In genomic region chr12:31259136-31259881, GRCh38 we compare ENCODE assay signal across 19 cellular contexts.
DNase-seq lines count a peak whose midpoint lies in the region; ATAC-seq, FAIRE-seq and TF ChIP-seq lines count a peak whose summit lies in the region.
"Had no signal": no experiment of that assay in that cellular context is flagged by ENCODE, and none has a peak within 500 bp of the region (broad histone marks: within the 10 kb centered on the region; RNA-seq: fewer than 3 reads in every experiment).

No MANE protein-coding gene starts in this region.

- H3K9ac ChIP-seq in GM12878 (ENCODE audit: control insufficient read depth, insufficient read depth, low read length) (no peak overlapping the region), endodermal cell (ENCODE audit: extremely low read depth, low read length, poor library complexity, severe bottlenecking) (no peak overlapping the region), trophoblast cell (ENCODE audit: low read length) (no peak overlapping the region), mesendoderm (ENCODE audit: low read length) (no peak overlapping the region)

- no peak overlapping the region for H2AFZ ChIP-seq in GM12878 (ENCODE audit: control insufficient read depth, low read depth, low read length)
- H2AFZ ChIP-seq in trophoblast cell (ENCODE audit: insufficient read depth, low read length, poor library complexity), result no peak overlapping the region

- no peaks in the 10 kb centered on the region for H3K9me3 Mint-ChIP-seq in endodermal cell
- H3K9me3 Mint-ChIP-seq: CD4-positive, alpha-beta T cell; HFFc6; IgD-negative memory B cell had no signal

- no peak overlapping the region for H2AK5ac ChIP-seq in trophoblast cell (ENCODE audit: low read length)
- no peak overlapping the region for H2AK5ac ChIP-seq in mesendoderm (ENCODE audit: low read length)

- FAIRE-seq in HTR-8/SVneo (lab: Jason Lieb, UNC) (peak; percentile 52), GM12878 (lab: Jason Lieb, UNC) (peak; percentile 7)
- FAIRE-seq: A204.1, GM12891, GM19239, H1 had no signal

- no peak overlapping the region for H3K4me3 Mint-ChIP-seq in endodermal cell
- H3K4me3 Mint-ChIP-seq: B cell; CD4-positive, alpha-beta T cell; HFFc6; IgD-negative memory B cell had no signal

- no peaks in the 10 kb centered on the region for H3K27me3 Mint-ChIP-seq in endodermal cell (ENCODE audit: insufficient read depth)
- H3K27me3 Mint-ChIP-seq: B cell; CD4-positive, alpha-beta T cell; IgD-negative memory B cell had no signal

- no peak overlapping the region for H4K91ac ChIP-seq in trophoblast cell (ENCODE audit: low read depth, low read length)

- H3K27me3 ChIP-seq in GM12878 (replicated peaks in 1 of 2; ENCODE audit: control insufficient read depth in 2 of 2, insufficient read depth in 2 of 2, low read length in 1 of 2) (no peaks in the 10 kb centered on the region), endodermal cell (ENCODE audit: control insufficient read depth, insufficient read depth, low read length, poor library complexity, severe bottlenecking) (no peaks in the 10 kb centered on the region), trophoblast cell (ENCODE audit: insufficient read depth, low read length) (no peaks in the 10 kb centered on the region), mesendoderm (ENCODE audit: insufficient read depth, low read length, poor library complexity) (no peaks in the 10 kb centered on the region)

- H3K4ac ChIP-seq in trophoblast cell (ENCODE audit: low read depth, low read length) (no peak overlapping the region), mesendoderm (ENCODE audit: low read depth, low read length) (no peak overlapping the region)

- SMC1A ChIA-PET in GM12878 (lab: Charles Lee; ENCODE audit: uncharacterized antibody, unreplicated experiment), result interaction anchor here (1.4 kb wide), 1 partner anchor 13 kb away, joined by 6 read pairs; no protein-coding TSS in a partner anchor

- H3K18ac ChIP-seq in trophoblast cell (ENCODE audit: low read length) (no peak overlapping the region), mesendoderm (ENCODE audit: low read length) (no peak overlapping the region)

- H4K5ac ChIP-seq in mesendoderm (ENCODE audit: low read length), result no peak overlapping the region

- H3K27ac Mint-ChIP-seq in endodermal cell, result no peak overlapping the region
- H3K27ac Mint-ChIP-seq: B cell; CD4-positive, alpha-beta T cell; HFFc6; IgD-negative memory B cell had no signal

- no peak for TF ChIP-seq RAD21 in GM12878 (IDR thresholded peaks at IDR 0.05; ENCODE audit: insufficient read depth, low read depth, low read length)

- POLR2A ChIA-PET in GM12878 (lab: Charles Lee), result no interaction called here

- no peak overlapping the region for H3K23ac ChIP-seq in trophoblast cell (ENCODE audit: low read length)
- H3K23ac ChIP-seq in mesendoderm (ENCODE audit: low read length), result no peak overlapping the region

- DNase-seq in HTR-8/SVneo (ENCODE audit: insufficient read length, low spot score) (no peak), GM12878 (ENCODE audit: low read depth, low spot score) (no peak), endodermal cell (peak; percentile 14), trophoblast cell (peak; percentile 52 to 91), mesendoderm (no peak)
- DNase-seq: C1 segment of cervical spinal cord; Calu3; CD4-positive, alpha-beta T cell; DMS 273 treated with DMSO at 0.1 percent for 48 hours; HCEC 1CT; HFFc6 had no signal

- H3K14ac ChIP-seq in trophoblast cell (ENCODE audit: low read length), result no peak overlapping the region

- 75% methylated on average over 8 of the region's 8 CpGs for WGBS in GM12878 (ENCODE audit: insufficient coverage, insufficient replicate concordance, low lambda C conversion rate, missing lambda C conversion rate)
- WGBS in endodermal cell (ENCODE audit: insufficient coverage in 1 of 2, insufficient read length in 1 of 2), 2 experiments, result 96% methylated on average over 3 to 8 of the region's 8 CpGs
- WGBS in trophoblast cell (ENCODE audit: extremely low coverage, insufficient coverage, insufficient read length), result no CpG with 5 or more reads among the region's 8 CpGs
- WGBS in mesendoderm (ENCODE audit: extremely low coverage, insufficient coverage, low lambda C conversion rate), result no CpG with 5 or more reads among the region's 8 CpGs

- RAD21 ChIA-PET in GM12878 (lab: Charles Lee; ENCODE audit: unreplicated experiment), result no interaction called here

- no peak overlapping the region for H2BK12ac ChIP-seq in trophoblast cell (ENCODE audit: low read length)

- H3K4me1 ChIP-seq in GM12878 (ENCODE audit: control insufficient read depth, insufficient read depth, low read length), result no peaks in the 10 kb centered on the region
- no peaks in the 10 kb centered on the region for H3K4me1 ChIP-seq in endodermal cell (ENCODE audit: control insufficient read depth, insufficient read depth, low read length)
- H3K4me1 ChIP-seq in trophoblast cell (ENCODE audit: control insufficient read depth in 1 of 2, insufficient read depth in 2 of 2, low read length in 2 of 2), result no peaks in the 10 kb centered on the region
- H3K4me1 ChIP-seq in mesendoderm (ENCODE audit: control insufficient read depth, low read depth, low read length), result no peaks in the 10 kb centered on the region

- no peak overlapping the region for H3K4me2 ChIP-seq in GM12878 (ENCODE audit: control insufficient read depth, insufficient read depth)
- H3K4me2 ChIP-seq in trophoblast cell (ENCODE audit: low read length), result no peak overlapping the region
- no peak overlapping the region for H3K4me2 ChIP-seq in mesendoderm (ENCODE audit: low read length)

- no peak overlapping the region for H3K4me3 ChIP-seq in GM12878
- H3K4me3 ChIP-seq in endodermal cell (ENCODE audit: low read length), result no peak overlapping the region
- no peak overlapping the region for H3K4me3 ChIP-seq in trophoblast cell (ENCODE audit: low read depth, low read length)
- H3K4me3 ChIP-seq in mesendoderm (ENCODE audit: low read length), result no peak overlapping the region

- in situ Hi-C loops in GM12878 (cut with MboI), result no loop called here

- peaks cover 10% of the 10 kb centered on the region for H3K4me1 Mint-ChIP-seq in endodermal cell
- H3K4me1 Mint-ChIP-seq: B cell, IgD-negative memory B cell had no signal

- H4K20me1 ChIP-seq in GM12878 (ENCODE audit: control insufficient read depth, insufficient read depth), result no peaks in the 10 kb centered on the region

- BruUV-seq in GM12878 (replicated peaks; lab: Mats Ljungman, UMichigan), result no TSS peak

- H3K79me1 ChIP-seq in trophoblast cell (ENCODE audit: low read length), result no peaks in the 10 kb centered on the region
- H3K79me1 ChIP-seq in mesendoderm (ENCODE audit: low read length), result no peaks in the 10 kb centered on the region

- H2BK120ac ChIP-seq in trophoblast cell (ENCODE audit: insufficient read depth, low read length, poor library complexity) (no peak overlapping the region), mesendoderm (ENCODE audit: low read depth, low read length) (no peak overlapping the region)

- CTCF ChIA-PET in GM12878 (lab: Yijun Ruan, JAX), result interaction anchor here (13.5 kb wide), 1 partner anchor 11 kb away, joined by 140 read pairs; no protein-coding TSS in a partner anchor

- H3K79me2 ChIP-seq in GM12878 (ENCODE audit: control insufficient read depth, insufficient read depth, low read length), result no peaks in the 10 kb centered on the region
- H3K79me2 ChIP-seq in trophoblast cell (ENCODE audit: control insufficient read depth, insufficient read depth, low read length, poor library complexity), result no peaks in the 10 kb centered on the region
- no peaks in the 10 kb centered on the region for H3K79me2 ChIP-seq in mesendoderm (ENCODE audit: control insufficient read depth, insufficient read depth, low read length)

- H4K8ac ChIP-seq in trophoblast cell (ENCODE audit: low read depth, low read length) (no peak overlapping the region), mesendoderm (ENCODE audit: low read depth, low read length) (no peak overlapping the region)

- H3K36me3 Mint-ChIP-seq in endodermal cell (ENCODE audit: low read depth), result no peaks in the 10 kb centered on the region
- H3K36me3 Mint-ChIP-seq: IgD-negative memory B cell had no signal

- no peak for TF ChIP-seq POLR2A in GM12878 (IDR thresholded peaks at IDR 0.05; ENCODE audit: low read depth, low read length)

- no peak for TF ChIP-seq CTCF in GM12878 (IDR thresholded peaks at IDR 0.05 in 2 of 3, conservative IDR thresholded peaks at IDR 0.05 in 1 of 3; ENCODE audit: control insufficient read depth in 2 of 3, extremely low read depth in 1 of 3, insufficient read depth in 1 of 3, low read depth in 3 of 3, low read length in 3 of 3)
- no peak for TF ChIP-seq CTCF in endodermal cell (conservative IDR thresholded peaks at IDR 0.05)

- no peak overlapping the region for H3K27ac ChIP-seq in GM12878 (ENCODE audit: control insufficient read depth, insufficient read depth)
- H3K27ac ChIP-seq in endodermal cell (ENCODE audit: low read depth, low read length), result no peak overlapping the region
- H3K27ac ChIP-seq in trophoblast cell (ENCODE audit: low read depth, low read length), result no peak overlapping the region
- H3K27ac ChIP-seq in mesendoderm (ENCODE audit: low read depth, low read length), result no peak overlapping the region

- TF ChIP-seq EP300 in GM12878 (IDR thresholded peaks at IDR 0.05; ENCODE audit: borderline replicate concordance in 1 of 2, control insufficient read depth in 1 of 2, low read depth in 2 of 2, low read length in 2 of 2), result no peak

- no peak for ATAC-seq in GM12878
- no peak for ATAC-seq in HG03520 (IDR thresholded peaks at IDR 0.05; ENCODE audit: unreplicated experiment)
- ATAC-seq in HG02852 (IDR thresholded peaks at IDR 0.05; ENCODE audit: unreplicated experiment), result no peak

- no peak overlapping the region for H2BK5ac ChIP-seq in trophoblast cell (ENCODE audit: low read depth, low read length, poor library complexity)
- no peak overlapping the region for H2BK5ac ChIP-seq in mesendoderm (ENCODE audit: low read length)

- no peak overlapping the region for H2BK15ac ChIP-seq in mesendoderm (replicated peaks; ENCODE audit: low read depth)

- intact Hi-C loops in GM12878 (cut with micrococcal nuclease; ENCODE audit: unreplicated experiment), result no loop called here

- no peak overlapping the region for H4K12ac ChIP-seq in trophoblast cell (ENCODE audit: low read depth, low read length)

- no peak overlapping the region for H3K56ac ChIP-seq in mesendoderm (ENCODE audit: low read length)

- H3K36me3 ChIP-seq in GM12878 (ENCODE audit: control insufficient read depth in 2 of 2, insufficient read depth in 2 of 2, low read length in 1 of 2) (no peaks in the 10 kb centered on the region), endodermal cell (ENCODE audit: control insufficient read depth, insufficient read depth, low read length) (no peaks in the 10 kb centered on the region), trophoblast cell (ENCODE audit: control insufficient read depth in 1 of 2, insufficient read depth in 2 of 2, low read length in 2 of 2) (no peaks in the 10 kb centered on the region), mesendoderm (ENCODE audit: control insufficient read depth, insufficient read depth, low read length) (no peaks in the 10 kb centered on the region)

- H3K9me3 ChIP-seq in GM12878 (replicated peaks; ENCODE audit: control insufficient read depth, insufficient read depth, low read length) (no peaks in the 10 kb centered on the region), endodermal cell (ENCODE audit: control insufficient read depth, low read length) (no peaks in the 10 kb centered on the region), trophoblast cell (ENCODE audit: insufficient read depth, low read depth, low read length) (no peaks in the 10 kb centered on the region)

TF ChIP-seq in GM12878, 131 proteins besides CTCF, POLR2A, EP300 and RAD21 (continues in another document):
- no peak for TF ChIP-seq POLR2AphosphoS5 (IDR thresholded peaks at IDR 0.05; ENCODE audit: low read length)

Comparison
In these comparisons a context has a peak if more than half of its experiments do, and no peak if none do; other contexts are left out.
1. DNase-seq: peak in endodermal cell (single experiment) and trophoblast cell (2 of 2); none in HTR-8/SVneo (single experiment), GM12878 (single experiment) and mesendoderm (single experiment).